In genomic region chr17:66855204-66855603, GRCh38 we compare ENCODE assay signal across 13 cellular contexts. TPM values are rescaled to one million over a fixed set of nuclear protein-coding genes. Genes with fewer than 3 reads are reported as not detected.
A peak's percentile ranks its signal among the peaks of the same experiment; 100 is the strongest.
DNase-seq lines count a peak whose midpoint lies in the region; ATAC-seq, FAIRE-seq and TF ChIP-seq lines count a peak whose summit lies in the region.
"Had no signal": no experiment of that assay in that cellular context is flagged by ENCODE, and none has a peak within 500 bp of the region (broad histone marks: within the 10 kb centered on the region; RNA-seq: fewer than 3 reads in every experiment).

No MANE protein-coding gene starts in this region.

- no peaks in the 10 kb centered on the region for H3F3A ChIP-seq in SU-DHL-6 (ENCODE audit: insufficient read depth)

- H3K4me3 ChIP-seq in SU-DHL-6 (ENCODE audit: insufficient read depth, low read length, poor library complexity, severe bottlenecking): no peak overlapping the region
- H3K4me3 ChIP-seq in endothelial cell of umbilical vein (replicated peaks in 1 of 3; ENCODE audit: insufficient read depth in 1 of 3, low read depth in 1 of 3, low read length in 3 of 3): no peak overlapping the region
- H3K4me3 ChIP-seq: BLaER1 treated with 17β-estradiol and CSF1 and Interleukin-3, amounts not matched to agents 10 nM and 100 nM; coronary artery had no signal

- peak; percentile 57 for DNase-seq in activated CD4-positive, CD25-positive, alpha-beta regulatory T cell treated with anti-CD3 and anti-CD28 coated beads, Interleukin-2, amount 50 U/mL, for 72 hours
- DNase-seq in endothelial cell of umbilical vein (ENCODE audit: low read depth, low spot score) (no peak), ACHN (no peak), NCI-H345 treated with DMSO at 0.1 percent for 48 hours (lab: John Stamatoyannopoulos, UW; ENCODE audit: unreplicated experiment) (no peak), amniotic stem cell (lab: John Stamatoyannopoulos, UW) (no peak)
- peak; percentile 74 for DNase-seq in stimulated activated CD8-positive, alpha-beta memory T cell treated with anti-CD3 and anti-CD28 coated beads, Interleukin-4, amount 100 ng/mL, for 48 hours
- DNase-seq: T1000 had no signal

- H3K27ac ChIP-seq in SU-DHL-6 (ENCODE audit: low read depth, low read length) (no peak overlapping the region), endothelial cell of umbilical vein (ENCODE audit: insufficient read depth, low read depth, low read length) (no peak overlapping the region)
- H3K27ac ChIP-seq: BLaER1 treated with 17β-estradiol and CSF1 and Interleukin-3, amounts not matched to agents 10 nM and 100 nM; coronary artery had no signal

- intact Hi-C loops in endothelial cell of umbilical vein (cut with micrococcal nuclease): loop anchor here (1.0 kb wide), 1 partner anchor 51 kb away; no protein-coding TSS in a partner anchor

- ATAC-seq in activated CD4-positive, CD25-positive, alpha-beta regulatory T cell treated with anti-CD3 and anti-CD28 coated beads, Interleukin-2, amount 50 U/mL, for 24 hours: no peak

- no peaks in the 10 kb centered on the region for H3K9me2 ChIP-seq in SU-DHL-6 (replicated peaks; ENCODE audit: insufficient read depth, low read length)

- H3K4me2 ChIP-seq in SU-DHL-6 (ENCODE audit: low read depth, low read length, poor library complexity, severe bottlenecking): no peak overlapping the region
- no peak overlapping the region for H3K4me2 ChIP-seq in endothelial cell of umbilical vein (ENCODE audit: insufficient read depth, low read length)
- H3K4me2 ChIP-seq: BLaER1 treated with 17β-estradiol and CSF1 and Interleukin-3, amounts not matched to agents 10 nM and 100 nM had no signal

- H3K9me3 ChIP-seq in SU-DHL-6 (ENCODE audit: insufficient read depth, low read length) (no peaks in the 10 kb centered on the region), endothelial cell of umbilical vein (replicated peaks; ENCODE audit: control insufficient read depth, insufficient read depth, low read length) (no peaks in the 10 kb centered on the region)

- H2AFZ ChIP-seq in SU-DHL-6 (ENCODE audit: low read depth, low read length, severe bottlenecking) (no peak overlapping the region), endothelial cell of umbilical vein (ENCODE audit: low read depth, low read length) (no peak overlapping the region)

- CTCF ChIA-PET in endothelial cell of umbilical vein (lab: Charles Lee): interaction anchor here (0.6 to 1.2 kb wide), 4 partner anchors 8 to 70 kb away, joined by 3 to 5 read pairs (median 3); no protein-coding TSS in a partner anchor

- no peaks in the 10 kb centered on the region for H3K27me3 ChIP-seq in SU-DHL-6 (ENCODE audit: low read length)
- peaks cover 0 to 10% of the 10 kb centered on the region in 2 experiments for H3K27me3 ChIP-seq in endothelial cell of umbilical vein (ENCODE audit: control insufficient read depth in 2 of 2, insufficient read depth in 2 of 2, low read length in 2 of 2)
- H3K27me3 ChIP-seq: BLaER1 treated with 17β-estradiol and CSF1 and Interleukin-3, amounts not matched to agents 10 nM and 100 nM had no signal

- FAIRE-seq in endothelial cell of umbilical vein (lab: Jason Lieb, UNC): no peak

- H3K36me3 ChIP-seq in SU-DHL-6 (ENCODE audit: low read length): no peaks in the 10 kb centered on the region
- H3K36me3 ChIP-seq in endothelial cell of umbilical vein (ENCODE audit: control insufficient read depth in 2 of 2, extremely low read depth in 1 of 2, insufficient read depth in 2 of 2, low read length in 2 of 2): no peaks in the 10 kb centered on the region
- H3K36me3 ChIP-seq: BLaER1 treated with 17β-estradiol and CSF1 and Interleukin-3, amounts not matched to agents 10 nM and 100 nM had no signal

- no TSS peak for BruUV-seq in endothelial cell of umbilical vein (replicated peaks; lab: Mats Ljungman, UMichigan)

- H4K20me1 ChIP-seq in SU-DHL-6 (ENCODE audit: low read depth, low read length) (no peaks in the 10 kb centered on the region), endothelial cell of umbilical vein (replicated peaks; ENCODE audit: control insufficient read depth, extremely low read depth, insufficient read depth, low read length) (no peaks in the 10 kb centered on the region)
- H4K20me1 ChIP-seq: BLaER1 treated with 17β-estradiol and CSF1 and Interleukin-3, amounts not matched to agents 10 nM and 100 nM had no signal

- H3K9me1 ChIP-seq in endothelial cell of umbilical vein (replicated peaks; ENCODE audit: control insufficient read depth, extremely low read depth, insufficient read depth, low read length): no peaks in the 10 kb centered on the region

- H3K79me2 ChIP-seq in SU-DHL-6 (ENCODE audit: insufficient read depth, low read length) (no peaks in the 10 kb centered on the region), endothelial cell of umbilical vein (ENCODE audit: control insufficient read depth, insufficient read depth, low read length) (no peaks in the 10 kb centered on the region)

- POLR2A ChIA-PET in endothelial cell of umbilical vein (lab: Charles Lee): no interaction called here

- TF ChIP-seq CTCF in SU-DHL-6 (IDR thresholded peaks at IDR 0.05; ENCODE audit: insufficient read depth, low read length, poor library complexity, severe bottlenecking) (peak; percentile 57), endothelial cell of umbilical vein (IDR thresholded peaks at IDR 0.05; ENCODE audit: extremely low read depth in 1 of 2, insufficient read depth in 1 of 2, low read depth in 1 of 2, low read length in 2 of 2) (peak; percentile 26 to 31)

- H3K4me1 ChIP-seq in endothelial cell of umbilical vein (ENCODE audit: control insufficient read depth, extremely low read depth, insufficient read depth, low read length): no peaks in the 10 kb centered on the region

- dilution Hi-C loops in endothelial cell of umbilical vein (cut with MboI; ENCODE audit: extremely low pct_ligation_motif_present, low sequenced_read_pairs): no loop called here

- TF ChIP-seq POLR2A in endothelial cell of umbilical vein (IDR thresholded peaks at IDR 0.05; ENCODE audit: low read depth, low read length): no peak

- H3K9ac ChIP-seq in SU-DHL-6 (ENCODE audit: low read length): no peak overlapping the region
- no peak overlapping the region for H3K9ac ChIP-seq in endothelial cell of umbilical vein (replicated peaks; ENCODE audit: extremely low read depth, insufficient read depth, low read length)
- H3K9ac ChIP-seq: BLaER1 treated with 17β-estradiol and CSF1 and Interleukin-3, amounts not matched to agents 10 nM and 100 nM had no signal

- in situ Hi-C loops in ACHN (cut with HindIII; ENCODE audit: low pct_ligation_motif_present, low pct_unique_long_range_greater_than_20kb, low sequenced_read_pairs): no loop called here

TF ChIP-seq in endothelial cell of umbilical vein, 7 proteins besides CTCF, POLR2A, EP300 and RAD21:
- TF ChIP-seq MAX (IDR thresholded peaks at IDR 0.05; ENCODE audit: insufficient read depth, insufficient read length): no peak
- no peak for TF ChIP-seq EZH2 (IDR thresholded peaks at IDR 0.05; ENCODE audit: borderline replicate concordance, low read depth, low read length, severe bottlenecking)
- TF ChIP-seq GATA2 (IDR thresholded peaks at IDR 0.05; ENCODE audit: insufficient read depth, insufficient read length, low read depth, low read length): no peak

RNA-seq across cellular contexts. Expression of gene CACNG5, which starts 20.3 kb away (rescaled TPM):
- total RNA-seq in endothelial cell of umbilical vein: not detected in 2 replicates
- not detected in 2 replicates for polyA plus RNA-seq in endothelial cell of umbilical vein
- not detected in 2 replicates for polyA plus RNA-seq in endothelial cell of umbilical vein (2011; cell fraction: cytosol; rRNA removed)
- not detected in 2 replicates for polyA plus RNA-seq in endothelial cell of umbilical vein (2011; cell fraction: nucleus; rRNA removed)
- not detected in 2 replicates for polyA plus RNA-seq in endothelial cell of umbilical vein (2012)
- polyA minus RNA-seq in endothelial cell of umbilical vein: not detected in 2 replicates
- not detected for polyA minus RNA-seq in endothelial cell of umbilical vein (2011; cell fraction: cytosol; rRNA and poly(A)+ RNA removed)
- polyA minus RNA-seq in endothelial cell of umbilical vein (2011; cell fraction: nucleus; rRNA and poly(A)+ RNA removed): not detected in 2 replicates
- total RNA-seq: LHCN-M2, lung microvascular endothelial cell had no signal

Comparison
In these comparisons a context has a peak if more than half of its experiments do, and no peak if none do; other contexts are left out.
1. DNase-seq: peak in activated CD4-positive, CD25-positive, alpha-beta regulatory T cell treated with anti-CD3 and anti-CD28 coated beads, Interleukin-2, amount 50 U/mL, for 72 hours (single experiment) and stimulated activated CD8-positive, alpha-beta memory T cell treated with anti-CD3 and anti-CD28 coated beads, Interleukin-4, amount 100 ng/mL, for 48 hours (single experiment); none in endothelial cell of umbilical vein (single experiment), ACHN (single experiment), NCI-H345 treated with DMSO at 0.1 percent for 48 hours (single experiment) and amniotic stem cell (single experiment).